In genomic region chr12:63982787-63983186, GRCh38 we compare ENCODE assay signal across 14 cellular contexts.
DNase-seq lines count a peak whose midpoint lies in the region; ATAC-seq and TF ChIP-seq lines count a peak whose summit lies in the region.
"Had no signal": no experiment of that assay in that cellular context is flagged by ENCODE, and none has a peak within 500 bp of the region (broad histone marks: within the 10 kb centered on the region; RNA-seq: fewer than 3 reads in every experiment).

No MANE protein-coding gene starts in this region.

- no peak for TF ChIP-seq CTCF in WTC11 (IDR thresholded peaks at IDR 0.05)

- no peak overlapping the region for H2BK15ac ChIP-seq in mesenchymal stem cell (ENCODE audit: low read depth, poor library complexity, severe bottlenecking)

- no peak overlapping the region for H4K91ac ChIP-seq in mesenchymal stem cell (ENCODE audit: low read length)

- H3K9me3 Mint-ChIP-seq in WTC11 (peaks cover 5% of the 10 kb centered on the region; the same call in 1 of the 2 replicates), T-cell (no peaks in the 10 kb centered on the region)

- WGBS in mesenchymal stem cell = 100% methylated on average over 2 of the region's 3 CpGs

- H2AK5ac ChIP-seq in mesenchymal stem cell (ENCODE audit: low read length, severe bottlenecking) = no peak overlapping the region

- H2AFZ ChIP-seq in mesenchymal stem cell (ENCODE audit: low read depth, low read length) = no peak overlapping the region

- CTCF ChIA-PET in WTC11 (lab: Charles Lee) = no interaction called here
- CTCF ChIA-PET in T-cell (lab: Charles Lee) = no interaction called here

- H3K23ac ChIP-seq in mesenchymal stem cell (ENCODE audit: low read length in 2 of 2) = no peak overlapping the region

- H3K9ac ChIP-seq in mesenchymal stem cell (ENCODE audit: low read length) = peak overlapping the region; percentile 37

- H3K27me3 Mint-ChIP-seq in WTC11 (ENCODE audit: low read depth) = no peaks in the 10 kb centered on the region
- peaks cover 4 to 13% of the 10 kb centered on the region in 2 donors for H3K27me3 Mint-ChIP-seq in T-cell

- no peak overlapping the region for H2BK5ac ChIP-seq in mesenchymal stem cell (ENCODE audit: low read depth, low read length, poor library complexity, severe bottlenecking)

- DNase-seq in NCI-H1694 (lab: John Stamatoyannopoulos, UW) (peak; percentile 27), WTC11 (ENCODE audit: low spot score) (no peak), mesenchymal stem cell (no peak), T-cell (no peak), 8988T (no peak), HuH-7.5 (ENCODE audit: low spot score) (no peak), NOMO-1 (lab: John Stamatoyannopoulos, UW; ENCODE audit: unreplicated experiment in 2 of 2) (no peak)
- DNase-seq: C1 segment of cervical spinal cord, COR-L47, HCEC 1CT, MV-4-11, NCI-H1436, NCI-H774, SHP77 had no signal

- H3K27me3 ChIP-seq in mesenchymal stem cell (ENCODE audit: control insufficient read depth in 1 of 2, insufficient read depth in 1 of 2, low read length in 2 of 2) = no peaks in the 10 kb centered on the region

- H3K4me1 Mint-ChIP-seq in WTC11 (peaks cover 29% of the 10 kb centered on the region), T-cell (no peaks in the 10 kb centered on the region)

- no peak overlapping the region for H2BK12ac ChIP-seq in mesenchymal stem cell (ENCODE audit: low read length in 2 of 2)

- no peak overlapping the region for H2BK120ac ChIP-seq in mesenchymal stem cell (ENCODE audit: low read depth, low read length)

- H3K27ac Mint-ChIP-seq in WTC11 (peak overlapping the region; percentile 58; the same call in 1 of the 2 replicates), T-cell (no peak overlapping the region)

- H3K4me3 Mint-ChIP-seq in WTC11 (no peak overlapping the region), T-cell (no peak overlapping the region)

- H3K79me1 ChIP-seq in mesenchymal stem cell (replicated peaks; ENCODE audit: low read length, poor library complexity, severe bottlenecking) = peaks cover 15% of the 10 kb centered on the region

- H3K27ac ChIP-seq in mesenchymal stem cell (ENCODE audit: low read length, poor library complexity, severe bottlenecking) = no peak overlapping the region

- H3K36me3 ChIP-seq in mesenchymal stem cell (ENCODE audit: control insufficient read depth in 1 of 2, insufficient read depth in 2 of 2, low read depth in 1 of 2, low read length in 2 of 2) = peaks cover 9 to 43% of the 10 kb centered on the region in 2 experiments

- no peaks in the 10 kb centered on the region for H3K9me3 ChIP-seq in mesenchymal stem cell (ENCODE audit: control insufficient read depth, low read length)

- peaks cover 5% of the 10 kb centered on the region for H3K4me1 ChIP-seq in mesenchymal stem cell (ENCODE audit: control insufficient read depth, insufficient read depth, low read depth, low read length)

- H3K4me2 ChIP-seq in mesenchymal stem cell (ENCODE audit: low read length, poor library complexity, severe bottlenecking) = no peak overlapping the region

- no peak overlapping the region for H4K8ac ChIP-seq in mesenchymal stem cell (ENCODE audit: low read length)

- no peaks in the 10 kb centered on the region; the same call in 1 of the 2 replicates for H3K36me3 Mint-ChIP-seq in WTC11
- no peaks in the 10 kb centered on the region for H3K36me3 Mint-ChIP-seq in T-cell

- H3K4ac ChIP-seq in mesenchymal stem cell (ENCODE audit: low read depth in 1 of 2, low read length in 2 of 2) = no peak overlapping the region

- H3K14ac ChIP-seq in mesenchymal stem cell (ENCODE audit: low read length in 2 of 2) = no peak overlapping the region

- H3K4me3 ChIP-seq in mesenchymal stem cell (ENCODE audit: insufficient read depth in 1 of 2, low read depth in 1 of 2, low read length in 2 of 2) = no peak overlapping the region

- no peak overlapping the region for H3K18ac ChIP-seq in mesenchymal stem cell (ENCODE audit: low read depth in 1 of 2, low read length in 2 of 2)

- POLR2A ChIA-PET in WTC11 (lab: Charles Lee) = no interaction called here
- POLR2A ChIA-PET in T-cell (lab: Charles Lee) = no interaction called here

- ATAC-seq in WTC11 (no peak), T-cell (replicated peaks in 1 of 4) (no peak)

TF ChIP-seq in WTC11, 78 proteins besides CTCF, POLR2A, EP300 and RAD21:
- no peak for TF ChIP-seq MXD4 (CRISPR knock-in tag; IDR thresholded peaks at IDR 0.05; ENCODE audit: borderline replicate concordance)
- no peak for TF ChIP-seq TP53 (CRISPR knock-in tag; IDR thresholded peaks at IDR 0.05)
